In genomic region chr10:82982110-82982608, GRCh38 we compare ENCODE assay signal across 11 cellular contexts.
DNase-seq lines count a peak whose midpoint lies in the region; ATAC-seq, FAIRE-seq and TF ChIP-seq lines count a peak whose summit lies in the region.
"Had no signal": no experiment of that assay in that cellular context is flagged by ENCODE, and none has a peak within 500 bp of the region (broad histone marks: within the 10 kb centered on the region; RNA-seq: fewer than 3 reads in every experiment).

No MANE protein-coding gene starts in this region.

- POLR2A ChIA-PET in SK-N-SH (lab: Yijun Ruan, JAX): no interaction called here

- H3K4me2 ChIP-seq in SK-N-SH: peak overlapping the region; percentile 49

- H2AFZ ChIP-seq in SK-N-SH (ENCODE audit: low read depth): no peak overlapping the region; the same call in 1 of the 2 replicates

- H3K9me3 ChIP-seq in SK-N-SH (no peaks in the 10 kb centered on the region), pancreas (no peaks in the 10 kb centered on the region), tibial nerve (no peaks in the 10 kb centered on the region)
- H3K9me3 ChIP-seq: upper lobe of right lung had no signal

- WGBS in SK-N-SH (ENCODE audit: low lambda C conversion rate): 7% methylated on average over 5 of the region's 5 CpGs
- 49 to 68% methylated on average over 5 of the region's 5 CpGs for WGBS in pancreas, 2 donors
- WGBS in tibial nerve, 2 donors: 21 to 32% methylated on average over 5 of the region's 5 CpGs

- no peak for TF ChIP-seq POLR2A in tibial nerve (IDR thresholded peaks at IDR 0.05)

- CTCF ChIA-PET in SK-N-SH (lab: Yijun Ruan, JAX): no interaction called here

- H3K27ac ChIP-seq in SK-N-SH (ENCODE audit: low read depth in 2 of 2, low read length in 1 of 2) (peak overlapping the region; percentile 85 to 97), pancreas (no peak overlapping the region), tibial nerve (no peak overlapping the region)
- H3K27ac ChIP-seq: upper lobe of right lung had no signal

- peaks cover 15 to 24% of the 10 kb centered on the region in 2 experiments for H3K4me1 ChIP-seq in SK-N-SH (ENCODE audit: control insufficient read depth in 1 of 2, insufficient read depth in 2 of 2, low read depth in 1 of 2, low read length in 1 of 2)
- no peaks in the 10 kb centered on the region for H3K4me1 ChIP-seq in pancreas
- peaks cover 0 to 9% (median 0%) of the 10 kb centered on the region in 4 donors for H3K4me1 ChIP-seq in tibial nerve
- H3K4me1 ChIP-seq: upper lobe of right lung had no signal

- no peaks in the 10 kb centered on the region for H4K20me1 ChIP-seq in SK-N-SH (ENCODE audit: insufficient read depth)

- no peaks in the 10 kb centered on the region for H3K9me2 ChIP-seq in SK-N-SH

- H3K79me2 ChIP-seq in SK-N-SH (ENCODE audit: insufficient read depth): no peaks in the 10 kb centered on the region

- no peak for TF ChIP-seq CTCF in SK-N-SH (IDR thresholded peaks at IDR 0.05)
- no peak for TF ChIP-seq CTCF in fibroblast of villous mesenchyme (IDR thresholded peaks at IDR 0.05; ENCODE audit: insufficient read depth, low read depth, low read length)
- TF ChIP-seq CTCF in pancreas (IDR thresholded peaks at IDR 0.05): no peak
- no peak for TF ChIP-seq CTCF in tibial nerve (IDR thresholded peaks at IDR 0.05)

- peak; percentile 41 to 96; a peak in 3 of 4 replicates for TF ChIP-seq EP300 in SK-N-SH (IDR thresholded peaks at IDR 0.05; ENCODE audit: borderline replicate concordance in 1 of 2, low read depth in 1 of 2, low read length in 1 of 2)
- TF ChIP-seq EP300 in tibial nerve (IDR thresholded peaks at IDR 0.05): no peak

- peak overlapping the region; percentile 70 for H3K9ac ChIP-seq in SK-N-SH

- no peak; the same call in 1 of the 2 replicates for TF ChIP-seq RAD21 in SK-N-SH (IDR thresholded peaks at IDR 0.05; ENCODE audit: low read length)

- peak in 3 of 4 donors; percentile 35 to 62 (median 50) for ATAC-seq in pancreas
- ATAC-seq in HG03469 (IDR thresholded peaks at IDR 0.05; ENCODE audit: unreplicated experiment): no peak
- ATAC-seq in GM19035 (IDR thresholded peaks at IDR 0.05; ENCODE audit: unreplicated experiment): no peak
- ATAC-seq: T-cell, upper lobe of right lung had no signal

- H3K36me3 ChIP-seq in SK-N-SH (replicated peaks in 1 of 2; ENCODE audit: control insufficient read depth in 1 of 2, insufficient read depth in 2 of 2, low read length in 1 of 2): no peaks in the 10 kb centered on the region
- no peaks in the 10 kb centered on the region for H3K36me3 ChIP-seq in pancreas
- no peaks in the 10 kb centered on the region for H3K36me3 ChIP-seq in tibial nerve
- H3K36me3 ChIP-seq: upper lobe of right lung had no signal

- no peak for FAIRE-seq in pancreas (lab: Jason Lieb, UNC)

- peaks cover 31% of the 10 kb centered on the region for H3F3A ChIP-seq in SK-N-SH (replicated peaks; ENCODE audit: insufficient read depth)

- DNase-seq in Daoy (ENCODE audit: low read depth) (peak; percentile 3), SK-N-SH (no peak), fibroblast of villous mesenchyme (ENCODE audit: low read depth) (peak; percentile 72), pancreas (no peak), DMS79 (lab: John Stamatoyannopoulos, UW) (no peak), tibial nerve (ENCODE audit: low spot score in 2 of 2) (no peak)
- DNase-seq: activated T-cell treated with anti-CD3 and anti-CD28 coated beads for 4 hours, T-cell, upper lobe of right lung had no signal

- intact Hi-C loops in pancreas (cut with DNase I): no loop called here

- H3K4me3 ChIP-seq in SK-N-SH (ENCODE audit: low read depth in 2 of 2, low read length in 1 of 2) (no peak overlapping the region; a peak in 1 of 4 replicates), fibroblast of villous mesenchyme (ENCODE audit: low read depth, low read length) (no peak overlapping the region), pancreas (no peak overlapping the region), tibial nerve (no peak overlapping the region)
- H3K4me3 ChIP-seq: upper lobe of right lung had no signal

- H3K27me3 ChIP-seq in SK-N-SH (ENCODE audit: insufficient read depth) (no peaks in the 10 kb centered on the region), pancreas (no peaks in the 10 kb centered on the region), tibial nerve (no peaks in the 10 kb centered on the region)
- H3K27me3 ChIP-seq: upper lobe of right lung had no signal

TF ChIP-seq in SK-N-SH, 30 proteins besides CTCF, POLR2A, EP300 and RAD21 (continues in another document):
- no peak for TF ChIP-seq GABPA (IDR thresholded peaks at IDR 0.05; ENCODE audit: low read depth)
- TF ChIP-seq FOXJ3 (CRISPR knock-in tag; IDR thresholded peaks at IDR 0.05): no peak
- no peak for TF ChIP-seq CHD2 (IDR thresholded peaks at IDR 0.05; ENCODE audit: low read length, partially characterized antibody)
- peak; percentile 78; the same call in 1 of the 2 replicates for TF ChIP-seq POLR2AphosphoS5 (IDR thresholded peaks at IDR 0.05; ENCODE audit: low read depth, low read length)
- TF ChIP-seq TAF1 (IDR thresholded peaks at IDR 0.05; ENCODE audit: borderline replicate concordance, low read depth, low read length): no peak
- no peak for TF ChIP-seq ELF1 (IDR thresholded peaks at IDR 0.05)
- no peak for TF ChIP-seq GATA2 (CRISPR knock-in tag; IDR thresholded peaks at IDR 0.05)
- TF ChIP-seq USF2 (IDR thresholded peaks at IDR 0.05; ENCODE audit: borderline replicate concordance, low read depth, low read length): no peak
- peak; percentile 52; the same call in 1 of the 2 replicates for TF ChIP-seq YY1 (IDR thresholded peaks at IDR 0.05; ENCODE audit: low read depth)
- TF ChIP-seq PBX3 (IDR thresholded peaks at IDR 0.05): peak; percentile 77
- TF ChIP-seq IRF3 (IDR thresholded peaks at IDR 0.05; ENCODE audit: low read depth, low read length): no peak
- no peak for TF ChIP-seq MXI1 (IDR thresholded peaks at IDR 0.05; ENCODE audit: low read depth, low read length)
- 0 out of 2 replicates have a peak, but pooled peaks have one; percentile 42 for TF ChIP-seq ZBTB33 (IDR thresholded peaks at IDR 0.05; ENCODE audit: borderline replicate concordance, low read depth)
- no peak for TF ChIP-seq RFX5 (IDR thresholded peaks at IDR 0.05; ENCODE audit: low read length)
- peak; percentile 96 for TF ChIP-seq NFIC (IDR thresholded peaks at IDR 0.05; ENCODE audit: borderline replicate concordance)
- no peak for TF ChIP-seq SMC3 (IDR thresholded peaks at IDR 0.05; ENCODE audit: low read depth, low read length)
- peak; percentile 96 for TF ChIP-seq JUND (IDR thresholded peaks at IDR 0.05)
- TF ChIP-seq EZH2phosphoT487 (IDR thresholded peaks at IDR 0.05; ENCODE audit: borderline replicate concordance, low read depth): no peak
- TF ChIP-seq FOSL2 (IDR thresholded peaks at IDR 0.05; ENCODE audit: borderline replicate concordance, low read depth): peak; percentile 97
- no peak for TF ChIP-seq RCOR1 (IDR thresholded peaks at IDR 0.05; ENCODE audit: low read length)
- TF ChIP-seq RXRA (IDR thresholded peaks at IDR 0.05; ENCODE audit: borderline replicate concordance, low read depth): peak; percentile 65
- no peak for TF ChIP-seq USF1 (IDR thresholded peaks at IDR 0.05; ENCODE audit: borderline replicate concordance, low read depth)

Comparison
In these comparisons a context has a peak if more than half of its experiments do, and no peak if none do; other contexts are left out.
1. DNase-seq: peak in Daoy (single experiment) and fibroblast of villous mesenchyme (single experiment); none in SK-N-SH (single experiment), pancreas (0 of 6), DMS79 (single experiment) and tibial nerve (0 of 2).
2. H3K27ac ChIP-seq: peak in SK-N-SH (2 of 2); none in pancreas (0 of 4) and tibial nerve (0 of 4).
3. ATAC-seq: peak in pancreas (3 of 4); none in HG03469 (single experiment) and GM19035 (single experiment).